In genomic region chr17:82228842-82229685, GRCh38 we compare ENCODE assay signal across 8 cellular contexts. TPM values are rescaled to one million over a fixed set of nuclear protein-coding genes. Genes with fewer than 3 reads are reported as not detected.
DNase-seq lines count a peak whose midpoint lies in the region; ATAC-seq and TF ChIP-seq lines count a peak whose summit lies in the region.

SLC16A3 (plus strand) TSS chr17:82229042; CDS start chr17:82236009, 6,967 bp downstream.

- H3K4me3 ChIP-seq in AG10803 (ENCODE audit: low read length) (peak within 1 kb of the TSS; percentile 94), astrocyte of the spinal cord (ENCODE audit: low read depth, low read length) (peak within 1 kb of the TSS; percentile 80), iPS-11a (ENCODE audit: low read depth, low read length) (peak within 1 kb of the TSS; percentile 27), skeletal muscle satellite cell (ENCODE audit: low read length) (peak within 1 kb of the TSS; percentile 89)

- H3K9me3 ChIP-seq in skeletal muscle satellite cell (replicated peaks; ENCODE audit: low read length): no peaks in the 10 kb centered on the region

- H3K4me1 ChIP-seq in skeletal muscle satellite cell (ENCODE audit: control insufficient read depth, insufficient read depth, low read length): peaks cover 39% of the 10 kb centered on the region

- peak within 1 kb of the TSS; percentile 91 for H3K9ac ChIP-seq in skeletal muscle satellite cell (ENCODE audit: low read depth, low read length)

- no peaks in the 10 kb centered on the region for H3K27me3 ChIP-seq in skeletal muscle satellite cell (ENCODE audit: control insufficient read depth, insufficient read depth, low read length)

- H3K4me2 ChIP-seq in skeletal muscle satellite cell (ENCODE audit: low read length): peak within 1 kb of the TSS; percentile 92

- in situ Hi-C loops in GM18951 (cut with MboI; ENCODE audit: low sequenced_read_pairs, unreplicated experiment) (no loop called here), astrocyte of the spinal cord (cut with HindIII; ENCODE audit: low sequenced_read_pairs) (no loop called here)

- ATAC-seq in HG03460 (IDR thresholded peaks at IDR 0.05; ENCODE audit: unreplicated experiment): peak; percentile 42

- TF ChIP-seq CTCF in AG10803 (conservative IDR thresholded peaks at IDR 0.05; ENCODE audit: low read length): no peak
- TF ChIP-seq CTCF in astrocyte of the spinal cord (IDR thresholded peaks at IDR 0.05; ENCODE audit: low read depth, low read length): no peak

- DNase-seq in AG10803 (ENCODE audit: low read depth): peak; percentile 80
- peak; percentile 73 for DNase-seq in SW480 (ENCODE audit: low spot score)
- peak; percentile 63 for DNase-seq in astrocyte of the spinal cord (ENCODE audit: low read depth, low spot score)
- no peak for DNase-seq in superior temporal gyrus (ENCODE audit: extremely low spot score)

- TF ChIP-seq POLR2A in GM18951 (IDR thresholded peaks at IDR 0.05; ENCODE audit: extremely low read depth, insufficient read depth, insufficient read length): peak; percentile 94

- peaks cover 17% of the 10 kb centered on the region for H3K36me3 ChIP-seq in skeletal muscle satellite cell (ENCODE audit: insufficient read depth, low read length)

RNA-seq across cellular contexts. Expression of gene SLC16A3, which starts in this region (rescaled TPM):
- 265 and 305 TPM in 2 replicates for total RNA-seq in skeletal muscle satellite cell (2012; rRNA removed)

Comparison
In these comparisons a context has a peak if more than half of its experiments do, and no peak if none do; other contexts are left out.
1. H3K4me3 ChIP-seq: peak in every context shown above with its lines; median percentile 94 in AG10803; 89 in skeletal muscle satellite cell; 80 in astrocyte of the spinal cord; 27 in iPS-11a.